9 cellular contexts compared by ENCODE assay signal in the genomic region with DNA sequence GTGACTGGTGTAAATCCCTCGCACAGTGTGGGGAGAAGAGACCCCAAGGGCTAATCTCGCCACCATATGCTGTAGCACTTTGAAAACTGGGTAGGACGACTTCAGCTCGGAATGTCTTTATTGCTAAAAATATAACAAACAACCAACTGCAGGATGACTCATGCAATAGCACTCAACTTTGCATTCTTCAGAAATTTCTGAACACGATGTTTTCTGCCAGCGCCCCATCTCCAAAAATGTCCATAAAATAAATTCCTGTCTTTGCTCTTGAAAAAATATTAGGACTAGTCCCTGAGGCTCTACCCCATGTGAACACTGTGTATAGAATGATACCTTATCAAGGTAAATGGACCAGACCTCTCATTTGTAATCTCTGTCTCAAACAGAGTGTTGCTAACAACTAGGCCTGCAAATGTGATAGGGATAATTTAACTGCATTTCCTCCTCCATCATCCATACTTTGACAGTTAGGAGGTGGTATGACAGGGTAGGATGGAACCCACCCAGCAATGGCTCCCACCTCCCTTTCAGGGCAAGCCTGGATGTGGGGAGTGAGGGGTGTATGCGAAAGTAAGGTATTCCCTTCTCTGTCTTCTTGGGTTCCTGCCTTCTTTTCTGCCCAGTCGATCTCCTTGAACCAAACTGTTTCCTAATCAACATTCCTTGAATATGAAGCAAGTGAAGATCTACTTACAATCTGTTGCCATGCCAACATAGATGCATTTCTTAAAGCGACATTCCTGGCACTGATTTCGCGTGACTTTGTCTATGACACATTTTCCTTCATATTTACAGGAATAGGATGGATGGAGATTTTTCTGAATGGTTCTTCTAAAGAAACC.
DNase-seq lines count a peak whose midpoint lies in the region; ATAC-seq and TF ChIP-seq lines count a peak whose summit lies in the region.
"Had no signal": no experiment of that assay in that cellular context is flagged by ENCODE, and none has a peak within 500 bp of the region (broad histone marks: within the 10 kb centered on the region; RNA-seq: fewer than 3 reads in every experiment).

No MANE protein-coding gene starts in this region.

- no peak overlapping the region for H3K4me2 ChIP-seq in hepatocyte

- no peaks in the 10 kb centered on the region for H3K79me2 ChIP-seq in hepatocyte

- H4K20me1 ChIP-seq in hepatocyte (ENCODE audit: insufficient read depth, poor library complexity, severe bottlenecking) = no peaks in the 10 kb centered on the region

- no peaks in the 10 kb centered on the region for H3K9me3 ChIP-seq in hepatocyte (ENCODE audit: low read depth)
- H3K9me3 ChIP-seq in transverse colon = no peaks in the 10 kb centered on the region

- H3K36me3 ChIP-seq in hepatocyte (replicated peaks; ENCODE audit: insufficient read depth, low read depth) (no peaks in the 10 kb centered on the region), transverse colon (no peaks in the 10 kb centered on the region)

- H3K9me2 ChIP-seq in hepatocyte (replicated peaks; ENCODE audit: insufficient read depth) = no peaks in the 10 kb centered on the region

- WGBS in hepatocyte (ENCODE audit: low lambda C conversion rate, missing lambda C conversion rate) = 65% methylated on average over 11 of the region's 11 CpGs
- 75 to 78% methylated on average over 8 to 11 of the region's 11 CpGs for WGBS in transverse colon (ENCODE audit: low coverage in 1 of 2), 2 donors

- no peaks in the 10 kb centered on the region for H3K27me3 ChIP-seq in hepatocyte
- H3K27me3 ChIP-seq in transverse colon = no peaks in the 10 kb centered on the region

- no peak for TF ChIP-seq POLR2A in transverse colon (IDR thresholded peaks at IDR 0.05)

- H3K4me3 ChIP-seq in astrocyte of the cerebellum (ENCODE audit: low read depth, low read length) (no peak overlapping the region), hepatocyte (no peak overlapping the region), transverse colon (no peak overlapping the region)

- ATAC-seq in GM19324 (IDR thresholded peaks at IDR 0.05; ENCODE audit: low FRiP score, unreplicated experiment) = no peak
- ATAC-seq in GM18520 (IDR thresholded peaks at IDR 0.05; ENCODE audit: unreplicated experiment) = no peak

- H3K27ac ChIP-seq in hepatocyte = peak overlapping the region; percentile 87
- peak overlapping the region; percentile 39 to 54 (median 44) for H3K27ac ChIP-seq in transverse colon

- peak; percentile 93 for DNase-seq in HS-27A (ENCODE audit: low read depth)
- DNase-seq in astrocyte of the cerebellum (ENCODE audit: low read depth) = peak; percentile 36
- peak; percentile 41 for DNase-seq in hepatocyte (ENCODE audit: low spot score)
- no peak for DNase-seq in transverse colon
- no peak for DNase-seq in NCI-H2196 (lab: John Stamatoyannopoulos, UW; ENCODE audit: unreplicated experiment)
- no peak for DNase-seq in NCI-H146 treated with DMSO at 0.1 percent for 48 hours (lab: John Stamatoyannopoulos, UW; ENCODE audit: unreplicated experiment)
- DNase-seq: activated CD8-positive, alpha-beta memory T cell treated with anti-CD3 and anti-CD28 coated beads, Interleukin-2, amount 50 U/mL, for 48 hours had no signal

- H3K4me1 ChIP-seq in hepatocyte (ENCODE audit: insufficient read depth) = peaks cover 17% of the 10 kb centered on the region
- H3K4me1 ChIP-seq in transverse colon = peaks cover 0 to 6% (median 0%) of the 10 kb centered on the region in 4 donors

- no peak for TF ChIP-seq EP300 in transverse colon (IDR thresholded peaks at IDR 0.05; ENCODE audit: low read depth)

- TF ChIP-seq CTCF in astrocyte of the cerebellum (IDR thresholded peaks at IDR 0.05; ENCODE audit: low read depth, low read length, missing control alignments) (no peak), hepatocyte (IDR thresholded peaks at IDR 0.05; ENCODE audit: poor library complexity) (no peak), transverse colon (IDR thresholded peaks at IDR 0.05) (no peak)

- intact Hi-C loops in transverse colon (cut with DNase I; ENCODE audit: low total_unique reads) = no loop called here

- H2AFZ ChIP-seq in hepatocyte = no peak overlapping the region

- in situ Hi-C loops in astrocyte of the cerebellum (cut with HindIII; ENCODE audit: low sequenced_read_pairs) (no loop called here), transverse colon (cut with MboI; ENCODE audit: low pct_ligation_motif_present in 1 of 4, low pct_unique_long_range_greater_than_20kb in 1 of 4, low sequenced_read_pairs in 3 of 4) (no loop called here)

Comparison
In these comparisons a context has a peak if more than half of its experiments do, and no peak if none do; other contexts are left out.
1. DNase-seq: peak in HS-27A (single experiment), astrocyte of the cerebellum (single experiment) and hepatocyte (single experiment); none in transverse colon (single experiment), NCI-H2196 (single experiment) and NCI-H146 treated with DMSO at 0.1 percent for 48 hours (single experiment).